1 cellular context compared by ENCODE assay signal in genomic region chr1:234781241-234782056, GRCh38.
TF ChIP-seq lines count a peak whose summit lies in the region.

No MANE protein-coding gene starts in this region.

TF ChIP-seq in HEK293, 187 proteins besides CTCF, POLR2A, EP300 and RAD21 (continued from another document):
- 0 out of 2 replicates have a peak, but pooled peaks have one; percentile 11 for TF ChIP-seq ZNF133 (tag by site-specific recombination; IDR thresholded peaks at IDR 0.05)
